Comparison of ENCODE assay signal across 21 cellular contexts in the genomic region with DNA sequence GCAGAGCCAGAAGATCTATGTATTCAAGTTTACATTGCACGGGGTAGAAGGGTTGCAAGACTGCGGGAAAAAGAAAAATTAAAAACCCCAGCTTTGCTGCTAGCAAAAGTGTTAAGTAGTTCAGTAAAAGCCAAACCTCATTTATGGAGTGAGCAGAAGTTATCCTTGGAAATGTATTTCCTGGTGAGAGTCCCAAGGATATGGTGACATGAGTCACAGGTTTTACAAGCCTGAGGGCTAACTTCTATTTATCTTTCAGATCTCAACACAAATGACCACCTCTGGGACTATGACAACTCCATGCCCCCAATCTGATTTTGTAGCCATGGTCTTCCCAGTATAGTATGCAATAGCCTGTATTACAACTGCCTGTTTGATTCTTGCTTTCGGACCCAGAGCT. TPM values are rescaled to one million over a fixed set of nuclear protein-coding genes. Genes with fewer than 3 reads are reported as not detected.
DNase-seq lines count a peak whose midpoint lies in the region; ATAC-seq and TF ChIP-seq lines count a peak whose summit lies in the region.
"Had no signal": no experiment of that assay in that cellular context is flagged by ENCODE, and none has a peak within 500 bp of the region (broad histone marks: within the 10 kb centered on the region; RNA-seq: fewer than 3 reads in every experiment).

No MANE protein-coding gene starts in this region.

- H3K9me3 Mint-ChIP-seq in HFFc6 = no peaks in the 10 kb centered on the region
- H3K9me3 Mint-ChIP-seq: naive thymus-derived CD8-positive, alpha-beta T cell had no signal

- H3K4me1 ChIP-seq in psoas muscle = peaks cover 50% of the 10 kb centered on the region

- H3K36me3 Mint-ChIP-seq in HFFc6 (ENCODE audit: low read depth) = no peaks in the 10 kb centered on the region

- TF ChIP-seq CTCF in HFFc6 (IDR thresholded peaks at IDR 0.05) (no peak), psoas muscle (IDR thresholded peaks at IDR 0.05) (no peak)

- H3K27ac ChIP-seq in psoas muscle = peak overlapping the region; percentile 3
- H3K27ac ChIP-seq: pancreas had no signal

- DNase-seq in COLO829 (ENCODE audit: low spot score) = peak; percentile 65
- DNase-seq in HFFc6 = peak; percentile 33
- DNase-seq in SW480 (ENCODE audit: low spot score) = peak; percentile 18
- DNase-seq in psoas muscle = no peak
- DNase-seq in SKM-1 treated with dmso at 0.1 percent for 144 hours (lab: John Stamatoyannopoulos, UW; ENCODE audit: unreplicated experiment) = no peak
- DNase-seq in cardiac septum (ENCODE audit: low spot score) = no peak
- DNase-seq in NCI-H1048 (lab: John Stamatoyannopoulos, UW) = no peak
- DNase-seq: activated CD4-positive, CD25-positive, alpha-beta regulatory T cell treated with anti-CD3 and anti-CD28 coated beads, Interleukin-2, amount 50 U/mL, for 72 hours; activated CD8-positive, alpha-beta T cell treated with anti-CD3 and anti-CD28 coated beads, Interleukin-2, amount 10 ng/mL, durations not matched to agents 7 days and 5 days; activated naive CD4-positive, alpha-beta T cell treated with anti-CD3 and anti-CD28 coated beads, Interleukin-2, amount 50 U/mL, for 16 hours; effector memory CD4-positive, alpha-beta T cell; GDM1; mesendoderm; naive thymus-derived CD8-positive, alpha-beta T cell; stimulated activated CD4-positive, alpha-beta T cell treated with anti-CD3 and anti-CD28 coated beads, Interleukin-2, amount 100 ng/mL, for 48 hours; stimulated activated naive CD8-positive, alpha-beta T cell treated with anti-CD3 and anti-CD28 coated beads, Interleukin-15, Interleukin-2, amounts not matched to agents 100 U/mL and 50 U/mL, for 24 hours; transverse colon had no signal

- H3K9me3 ChIP-seq in psoas muscle = no peaks in the 10 kb centered on the region
- H3K9me3 ChIP-seq: pancreas, transverse colon had no signal

- 90 to 96% (median 93%) methylated on average over 3 of the region's 3 CpGs for WGBS in psoas muscle, 3 donors

- H3K4me3 Mint-ChIP-seq in HFFc6 = no peak overlapping the region
- H3K4me3 Mint-ChIP-seq: activated CD8-positive, alpha-beta T cell treated with anti-CD3 and anti-CD28 coated beads, Interleukin-2, amount 10 ng/mL, durations not matched to agents 7 days and 5 days; naive thymus-derived CD8-positive, alpha-beta T cell had no signal

- H3K4me3 ChIP-seq in psoas muscle = no peak overlapping the region
- H3K4me3 ChIP-seq: K562, pancreas, transverse colon had no signal

- no peaks in the 10 kb centered on the region for H3K36me3 ChIP-seq in psoas muscle (ENCODE audit: insufficient read depth in 1 of 2, low read depth in 1 of 2)
- H3K36me3 ChIP-seq: pancreas, transverse colon had no signal

- H3K27ac Mint-ChIP-seq in HFFc6 = peak overlapping the region; percentile 37
- H3K27ac Mint-ChIP-seq: activated CD8-positive, alpha-beta T cell treated with anti-CD3 and anti-CD28 coated beads, Interleukin-2, amount 10 ng/mL, durations not matched to agents 7 days and 5 days; naive thymus-derived CD8-positive, alpha-beta T cell had no signal

- no peaks in the 10 kb centered on the region; the same call in 1 of the 2 replicates for H3K27me3 Mint-ChIP-seq in HFFc6 (ENCODE audit: insufficient read depth)

- H3K4me1 Mint-ChIP-seq in HFFc6 (ENCODE audit: low read depth) = peaks cover 27% of the 10 kb centered on the region

- ATAC-seq in psoas muscle (no peak), GM21515 (IDR thresholded peaks at IDR 0.05; ENCODE audit: unreplicated experiment) (no peak)
- ATAC-seq: activated CD8-positive, alpha-beta T cell treated with anti-CD3 and anti-CD28 coated beads, Interleukin-2, amount 10 ng/mL, durations not matched to agents 7 days and 5 days; esophagus mucosa; K562; naive thymus-derived CD8-positive, alpha-beta T cell; stimulated activated naive CD8-positive, alpha-beta T cell treated with anti-CD3 and anti-CD28 coated beads, Interleukin-15, Interleukin-2, amounts not matched to agents 100 U/mL and 50 U/mL, for 24 hours had no signal

- no peaks in the 10 kb centered on the region for H3K27me3 ChIP-seq in psoas muscle (ENCODE audit: insufficient read depth in 3 of 3, low read length in 2 of 3)
- H3K27me3 ChIP-seq: pancreas, transverse colon had no signal

- intact Hi-C loops in psoas muscle (cut with DNase I) (loop anchor here in 1 of 2 donors (2.0 kb wide), 1 partner anchor 15 kb away; no protein-coding TSS in a partner anchor), cardiac septum (cut with DNase I) (no loop called here)

RNA-seq across cellular contexts. Expression of a gene that starts 26.1 kb away (rescaled TPM):
- 1 to 10 TPM; 2.5 to 3.6 (median 2.8) TPM for total RNA-seq in HFFc6 (2021; fragmentation: NEBNext Ultra II Directional; extraction: Animal tissue kit (Norgen Biotek cat#: 25700))
- total RNA-seq in psoas muscle = 10 to 100 TPM; 11.9 to 24.7 (median 20.0) TPM
- polyA plus RNA-seq in psoas muscle = 10 to 100 TPM in 1 of 3 donors, 1 to 10 TPM in 2; 4.5 to 21.1 (median 8.0) TPM
- total RNA-seq in cardiac septum = 27.9 TPM

Comparison
In these comparisons a context has a peak if more than half of its experiments do, and no peak if none do; other contexts are left out.
1. DNase-seq: peak in COLO829 (single experiment), HFFc6 (single experiment) and SW480 (single experiment); none in psoas muscle (0 of 2), SKM-1 treated with dmso at 0.1 percent for 144 hours (single experiment), cardiac septum (single experiment) and NCI-H1048 (single experiment).